Comparison of ENCODE assay signal across 8 cellular contexts in the genomic region with DNA sequence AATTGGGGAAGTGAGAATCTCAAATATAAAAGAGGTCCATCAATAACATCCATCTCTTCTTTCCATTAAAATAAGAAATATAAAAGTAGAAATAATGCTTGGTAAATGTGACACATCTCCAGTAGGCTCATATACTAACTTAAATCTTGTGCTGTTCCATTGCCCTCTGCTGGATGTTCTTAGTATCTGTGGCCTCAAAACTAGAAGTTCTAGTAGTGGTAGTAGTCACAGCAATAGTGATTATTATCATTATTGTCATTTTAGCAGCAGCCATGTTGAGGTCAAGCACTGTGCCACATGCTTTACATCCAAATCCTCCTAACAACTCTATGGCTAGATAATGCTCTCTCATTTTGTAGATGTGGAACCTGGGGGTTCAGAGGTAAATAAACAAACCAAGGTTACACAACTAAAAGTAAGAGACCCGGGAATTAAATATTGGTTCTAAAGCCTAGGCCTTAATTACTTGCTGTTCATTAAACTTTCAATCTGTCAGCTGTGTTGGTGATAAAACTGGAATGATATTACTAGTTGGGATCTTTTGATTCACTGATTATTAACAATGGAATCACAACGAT. TPM values are rescaled to one million over a fixed set of nuclear protein-coding genes. Genes with fewer than 3 reads are reported as not detected.
DNase-seq lines count a peak whose midpoint lies in the region; ATAC-seq and TF ChIP-seq lines count a peak whose summit lies in the region.

No MANE protein-coding gene starts in this region.

- no peak overlapping the region for H3K4me3 ChIP-seq in thyroid gland (replicated peaks in 1 of 3)

- H2AFZ ChIP-seq in H9 (ENCODE audit: low read length): no peak overlapping the region

- no peak overlapping the region for H2AK5ac ChIP-seq in H9 (ENCODE audit: insufficient read length, low read length)

- intact Hi-C loops in left colon (cut with DNase I, micrococcal nuclease) (loop anchor here in 1 of 2 donors (2.0 to 10.0 kb wide), 3 partner anchors 193 to 385 kb away; a partner anchor contains a TSS), thyroid gland (cut with DNase I) (loop anchor here (10.0 kb wide), 3 partner anchors 195 to 405 kb away; a partner anchor contains a TSS)

- H3K56ac ChIP-seq in H9 (ENCODE audit: insufficient read length, low read depth, low read length): no peak overlapping the region

- no peak overlapping the region for H3K18ac ChIP-seq in H9 (ENCODE audit: insufficient read length, low read depth, low read length)

- H3K27ac ChIP-seq in H9 (ENCODE audit: insufficient read length, low read depth, low read length) (no peak overlapping the region), thyroid gland (no peak overlapping the region)

- H3K4me1 Mint-ChIP-seq in H9: peaks cover 2% of the 10 kb centered on the region in 2 experiments; a peak in 2 of 4 replicates

- H3K4me3 Mint-ChIP-seq in H9: no peak overlapping the region

- no peak overlapping the region for H4K5ac ChIP-seq in H9 (ENCODE audit: insufficient read length, low read depth, low read length)

- no peaks in the 10 kb centered on the region for H3K27me3 Mint-ChIP-seq in H9 (ENCODE audit: low read depth)

- no peak overlapping the region for H4K8ac ChIP-seq in H9 (replicated peaks; ENCODE audit: insufficient read length, low read depth, low read length)

- H2BK15ac ChIP-seq in H9 (ENCODE audit: low read depth, low read length): no peak overlapping the region

- no peak overlapping the region for H3K4ac ChIP-seq in H9 (ENCODE audit: low read depth, low read length)

- peaks cover 7 to 20% of the 10 kb centered on the region in 2 experiments; a peak in 4 of 5 replicates for H3K9me3 Mint-ChIP-seq in H9

- no peak overlapping the region for H2BK5ac ChIP-seq in H9 (ENCODE audit: insufficient read length, low read length)

- DNase-seq in activated CD4-positive, alpha-beta T cell treated with anti-CD3 and anti-CD28 coated beads for 4 hours: peak; percentile 28 to 52
- no peak for DNase-seq in activated CD4-positive, alpha-beta T cell treated with anti-CD3 and anti-CD28 coated beads for 1 hour
- DNase-seq in H9: no peak
- peak; percentile 74 for DNase-seq in M059J (ENCODE audit: low read depth)
- DNase-seq in RPMI7951 (ENCODE audit: low read depth): peak; percentile 66
- peak; percentile 42 for DNase-seq in cerebellar cortex (ENCODE audit: low spot score)
- DNase-seq in left colon: no peak
- peak in 1 of 2 donors; percentile 9 for DNase-seq in thyroid gland

- H3K9me3 ChIP-seq in H9 (ENCODE audit: control insufficient read depth, low read depth, low read length) (no peaks in the 10 kb centered on the region), thyroid gland (no peaks in the 10 kb centered on the region)

- ATAC-seq in left colon: peak; percentile 90

- no peak overlapping the region for H3K27ac Mint-ChIP-seq in H9

- no peak overlapping the region for H3K4me2 ChIP-seq in H9 (ENCODE audit: insufficient read depth, insufficient read length, low read length)

- no peaks in the 10 kb centered on the region; the same call in 1 of the 2 replicates for H3K4me1 ChIP-seq in H9 (ENCODE audit: insufficient read depth, low read length)
- no peaks in the 10 kb centered on the region for H3K4me1 ChIP-seq in thyroid gland

- no peak for TF ChIP-seq POLR2A in thyroid gland (IDR thresholded peaks at IDR 0.05)

- no peak overlapping the region for H3K14ac ChIP-seq in H9 (ENCODE audit: insufficient read depth, low read length)

- no peaks in the 10 kb centered on the region for H4K20me1 ChIP-seq in H9 (ENCODE audit: control insufficient read depth, insufficient read depth, insufficient read length)

- whole genome bisulfite sequencing in H9 (ENCODE audit: extremely low coverage, insufficient read length, low lambda C conversion rate): no CpG with 5 or more reads among the region's 2 CpGs
- 65 to 91% methylated on average over 2 of the region's 2 CpGs for WGBS in thyroid gland, 2 donors

- no peak overlapping the region for H2BK120ac ChIP-seq in H9 (ENCODE audit: low read depth, low read length, poor library complexity, severe bottlenecking)

- TF ChIP-seq CTCF in H9 (conservative IDR thresholded peaks at IDR 0.05) (peak; percentile 88), thyroid gland (IDR thresholded peaks at IDR 0.05) (peak; percentile 20 to 95 (median 65))

- H3K36me3 ChIP-seq in thyroid gland: no peaks in the 10 kb centered on the region

- no peak overlapping the region for H2BK12ac ChIP-seq in H9 (ENCODE audit: insufficient read length, low read depth, low read length)

- H3T11ph ChIP-seq in H9 (ENCODE audit: low read length): no peak overlapping the region

- no peak overlapping the region for H4K91ac ChIP-seq in H9 (ENCODE audit: insufficient read length, low read depth, low read length)

- H3K36me3 Mint-ChIP-seq in H9 (ENCODE audit: insufficient read depth in 1 of 3, low read depth in 3 of 3): peaks cover 2 to 11% (median 3%) of the 10 kb centered on the region in 3 experiments; a peak in 4 of 7 replicates

- no peak overlapping the region for H2BK20ac ChIP-seq in H9 (ENCODE audit: low read depth, low read length, poor library complexity, severe bottlenecking)

- no peaks in the 10 kb centered on the region for H3K23me2 ChIP-seq in H9 (ENCODE audit: insufficient read length, low read depth, low read length, poor library complexity, severe bottlenecking)

- H3K9ac ChIP-seq in H9 (ENCODE audit: extremely low read depth, insufficient read length, low read length): no peak overlapping the region

- H3K79me1 ChIP-seq in H9 (ENCODE audit: insufficient read depth, low read depth, low read length, poor library complexity, severe bottlenecking): no peaks in the 10 kb centered on the region

- no peaks in the 10 kb centered on the region for H3K79me2 ChIP-seq in H9 (ENCODE audit: insufficient read depth, low read length)

- no peak overlapping the region for H3K23ac ChIP-seq in H9 (ENCODE audit: insufficient read length, low read depth, low read length)

- H3K27me3 ChIP-seq in H9 (ENCODE audit: insufficient read depth, low read length): no peaks in the 10 kb centered on the region
- no peaks in the 10 kb centered on the region for H3K27me3 ChIP-seq in thyroid gland

RNA-seq across cellular contexts. Expression of a gene that starts 20.2 kb away (rescaled TPM):
- not detected in 2 replicates for total RNA-seq in H9 (2021)
- not detected in 2 replicates for total RNA-seq in M059J (2014; rRNA removed; shearing (Covaris generic))
- total RNA-seq in RPMI7951 (2014; rRNA removed; shearing (Covaris generic)): 0.10 TPM in 1 of 2 replicates, not detected in the other
- 1 to 10 TPM in 1 of 2 donors, under 1 TPM in 1; 0.27 to 1.2 TPM for total RNA-seq in left colon
- 1 to 10 TPM in 1 of 4 donors, under 1 TPM in 1, not detected in 2; 0.49 to 2.7 TPM for total RNA-seq in thyroid gland

RNA-seq across cellular contexts. Expression of a gene that starts 42.2 kb away (rescaled TPM):
- total RNA-seq in H9 (2021): 59.3 and 60.7 TPM in 2 replicates
- 123 and 145 TPM in 2 replicates for total RNA-seq in M059J (2014; rRNA removed; shearing (Covaris generic))
- 115 and 126 TPM in 2 replicates for total RNA-seq in RPMI7951 (2014; rRNA removed; shearing (Covaris generic))
- 10 to 100 TPM; 52.9 to 55.1 TPM for total RNA-seq in left colon
- 100 to 1,000 TPM in 1 of 4 donors, 10 to 100 TPM in 3; 68.5 to 117 (median 80.9) TPM for total RNA-seq in thyroid gland

RNA-seq across cellular contexts. Expression of a gene that starts 42.3 kb away (rescaled TPM):
- total RNA-seq in H9 (2021) (40.0 and 44.9 TPM in 2 replicates), left colon (10 to 100 TPM; 32.8 to 35.6 TPM), thyroid gland (10 to 100 TPM; 39.5 to 66.1 (median 60.8) TPM)
- 42.7 and 81.3 TPM in 2 replicates for total RNA-seq in M059J (2014; rRNA removed; shearing (Covaris generic))
- total RNA-seq in RPMI7951 (2014; rRNA removed; shearing (Covaris generic)): 42.1 and 51.5 TPM in 2 replicates

Comparison
In these comparisons a context has a peak if more than half of its experiments do, and no peak if none do; other contexts are left out.
1. DNase-seq: peak in activated CD4-positive, alpha-beta T cell treated with anti-CD3 and anti-CD28 coated beads for 4 hours (2 of 2), M059J (single experiment), RPMI7951 (single experiment) and cerebellar cortex (single experiment); none in activated CD4-positive, alpha-beta T cell treated with anti-CD3 and anti-CD28 coated beads for 1 hour (single experiment), H9 (single experiment) and left colon (0 of 2).